35 cellular contexts compared by ENCODE assay signal in the genomic region with DNA sequence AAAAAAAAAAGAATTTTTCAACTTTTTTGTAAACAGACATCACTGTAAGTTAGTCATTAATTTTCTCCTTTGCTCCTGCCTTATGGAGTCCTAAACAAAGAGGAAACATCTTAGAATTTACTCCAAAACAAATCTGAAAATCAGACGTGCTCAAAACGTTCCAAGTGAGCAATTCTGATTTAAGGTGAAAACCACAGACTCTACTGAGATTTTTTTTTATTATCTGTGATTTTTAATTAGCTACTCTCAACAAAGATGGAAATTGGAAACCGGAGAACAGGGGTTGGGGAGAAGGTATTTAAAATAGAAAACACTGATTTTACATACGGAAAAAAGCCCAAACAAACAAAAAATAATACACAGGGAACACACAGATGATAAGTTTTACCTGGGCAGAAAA.
"Had no signal": no experiment of that assay in that cellular context is flagged by ENCODE, and none has a peak within 500 bp of the region (broad histone marks: within the 10 kb centered on the region; RNA-seq: fewer than 3 reads in every experiment).

No MANE protein-coding gene starts in this region.

- H3K4me3 ChIP-seq: MG63 had no signal

- H3K9me3 ChIP-seq: MG63 had no signal

- H3K27me3 ChIP-seq: MG63 had no signal

- DNase-seq: Karpas-422, Kasumi-1, MG63, MM.1S, MV-4-11, NCI-H1048, NCI-H1092, NCI-H1092 treated with DMSO at 0.1 percent for 48 hours, NCI-H1105, NCI-H1105 treated with DMSO at 0.1 percent for 48 hours, NCI-H1417, NCI-H1417 treated with DMSO at 0.1 percent for 48 hours, NCI-H1436, NCI-H1436 treated with DMSO at 0.1 percent for 48 hours, NCI-H146, NCI-H1694, NCI-H1694 treated with DMSO at 0.1 percent for 48 hours, NCI-H187, NCI-H187 treated with DMSO at 0.1 percent for 48 hours, NCI-H1930, NCI-H2029, NCI-H2029 treated with DMSO at 0.1 percent for 48 hours, NCI-H2081, NCI-H2081 treated with DMSO at 0.1 percent for 48 hours, NCI-H2107, NCI-H2171, NCI-H2171 treated with DMSO at 0.1 percent for 48 hours, NCI-H2227 treated with DMSO at 0.1 percent for 48 hours, NCI-H226, NCI-H345, NCI-H446, NCI-H446 treated with DMSO at 0.1 percent for 48 hours, NCI-H510A, NCI-H510A treated with DMSO at 0.1 percent for 48 hours, NCI-H524 had no signal
